In genomic region chr6:119296036-119297035, GRCh38 we compare ENCODE assay signal across 2 cellular contexts.
TF ChIP-seq lines count a peak whose summit lies in the region.

No MANE protein-coding gene starts in this region.

TF ChIP-seq in GM12878, 131 proteins besides CTCF, POLR2A, EP300 and RAD21 (continued from another document):
- no peak for TF ChIP-seq ZNF217 (IDR thresholded peaks at IDR 0.05)
- TF ChIP-seq, protein P1, sequence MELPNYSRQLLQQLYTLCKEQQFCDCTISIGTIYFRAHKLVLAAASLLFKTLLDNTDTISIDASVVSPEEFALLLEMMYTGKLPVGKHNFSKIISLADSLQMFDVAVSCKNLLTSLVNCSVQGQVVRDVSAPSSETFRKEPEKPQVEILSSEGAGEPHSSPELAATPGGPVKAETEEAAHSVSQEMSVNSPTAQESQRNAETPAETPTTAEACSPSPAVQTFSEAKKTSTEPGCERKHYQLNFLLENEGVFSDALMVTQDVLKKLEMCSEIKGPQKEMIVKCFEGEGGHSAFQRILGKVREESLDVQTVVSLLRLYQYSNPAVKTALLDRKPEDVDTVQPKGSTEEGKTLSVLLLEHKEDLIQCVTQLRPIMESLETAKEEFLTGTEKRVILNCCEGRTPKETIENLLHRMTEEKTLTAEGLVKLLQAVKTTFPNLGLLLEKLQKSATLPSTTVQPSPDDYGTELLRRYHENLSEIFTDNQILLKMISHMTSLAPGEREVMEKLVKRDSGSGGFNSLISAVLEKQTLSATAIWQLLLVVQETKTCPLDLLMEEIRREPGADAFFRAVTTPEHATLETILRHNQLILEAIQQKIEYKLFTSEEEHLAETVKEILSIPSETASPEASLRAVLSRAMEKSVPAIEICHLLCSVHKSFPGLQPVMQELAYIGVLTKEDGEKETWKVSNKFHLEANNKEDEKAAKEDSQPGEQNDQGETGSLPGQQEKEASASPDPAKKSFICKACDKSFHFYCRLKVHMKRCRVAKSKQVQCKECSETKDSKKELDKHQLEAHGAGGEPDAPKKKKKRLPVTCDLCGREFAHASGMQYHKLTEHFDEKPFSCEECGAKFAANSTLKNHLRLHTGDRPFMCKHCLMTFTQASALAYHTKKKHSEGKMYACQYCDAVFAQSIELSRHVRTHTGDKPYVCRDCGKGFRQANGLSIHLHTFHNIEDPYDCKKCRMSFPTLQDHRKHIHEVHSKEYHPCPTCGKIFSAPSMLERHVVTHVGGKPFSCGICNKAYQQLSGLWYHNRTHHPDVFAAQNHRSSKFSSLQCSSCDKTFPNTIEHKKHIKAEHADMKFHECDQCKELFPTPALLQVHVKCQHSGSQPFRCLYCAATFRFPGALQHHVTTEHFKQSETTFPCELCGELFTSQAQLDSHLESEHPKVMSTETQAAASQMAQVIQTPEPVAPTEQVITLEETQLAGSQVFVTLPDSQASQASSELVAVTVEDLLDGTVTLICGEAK (IDR thresholded peaks at IDR 0.05; ENCODE audit: borderline replicate concordance), result no peak
- TF ChIP-seq IKZF2 (IDR thresholded peaks at IDR 0.05), result no peak
- TF ChIP-seq, protein P2, sequence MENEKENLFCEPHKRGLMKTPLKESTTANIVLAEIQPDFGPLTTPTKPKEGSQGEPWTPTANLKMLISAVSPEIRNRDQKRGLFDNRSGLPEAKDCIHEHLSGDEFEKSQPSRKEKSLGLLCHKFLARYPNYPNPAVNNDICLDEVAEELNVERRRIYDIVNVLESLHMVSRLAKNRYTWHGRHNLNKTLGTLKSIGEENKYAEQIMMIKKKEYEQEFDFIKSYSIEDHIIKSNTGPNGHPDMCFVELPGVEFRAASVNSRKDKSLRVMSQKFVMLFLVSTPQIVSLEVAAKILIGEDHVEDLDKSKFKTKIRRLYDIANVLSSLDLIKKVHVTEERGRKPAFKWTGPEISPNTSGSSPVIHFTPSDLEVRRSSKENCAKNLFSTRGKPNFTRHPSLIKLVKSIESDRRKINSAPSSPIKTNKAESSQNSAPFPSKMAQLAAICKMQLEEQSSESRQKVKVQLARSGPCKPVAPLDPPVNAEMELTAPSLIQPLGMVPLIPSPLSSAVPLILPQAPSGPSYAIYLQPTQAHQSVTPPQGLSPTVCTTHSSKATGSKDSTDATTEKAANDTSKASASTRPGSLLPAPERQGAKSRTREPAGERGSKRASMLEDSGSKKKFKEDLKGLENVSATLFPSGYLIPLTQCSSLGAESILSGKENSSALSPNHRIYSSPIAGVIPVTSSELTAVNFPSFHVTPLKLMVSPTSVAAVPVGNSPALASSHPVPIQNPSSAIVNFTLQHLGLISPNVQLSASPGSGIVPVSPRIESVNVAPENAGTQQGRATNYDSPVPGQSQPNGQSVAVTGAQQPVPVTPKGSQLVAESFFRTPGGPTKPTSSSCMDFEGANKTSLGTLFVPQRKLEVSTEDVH (IDR thresholded peaks at IDR 0.05; ENCODE audit: low read depth, partially characterized antibody), result no peak
- no peak for TF ChIP-seq ATF2 (IDR thresholded peaks at IDR 0.05; ENCODE audit: low read length)
- no peak for TF ChIP-seq POLR2AphosphoS5 (IDR thresholded peaks at IDR 0.05; ENCODE audit: low read length)
- TF ChIP-seq PBX3 (IDR thresholded peaks at IDR 0.05; ENCODE audit: insufficient replicate concordance, low read depth, low read length), result no peak
- TF ChIP-seq BRCA1 (IDR thresholded peaks at IDR 0.05; ENCODE audit: low read depth, low read length), result no peak
- no peak for TF ChIP-seq POLR2AphosphoS2 (IDR thresholded peaks at IDR 0.05; ENCODE audit: low read depth, low read length)

TF ChIP-seq in SK-N-SH treated with all-trans-retinoic acid at 6 μM for 48 hours, 23 proteins besides CTCF, POLR2A, EP300 and RAD21 (continued from another document):
- TF ChIP-seq, protein P3, sequence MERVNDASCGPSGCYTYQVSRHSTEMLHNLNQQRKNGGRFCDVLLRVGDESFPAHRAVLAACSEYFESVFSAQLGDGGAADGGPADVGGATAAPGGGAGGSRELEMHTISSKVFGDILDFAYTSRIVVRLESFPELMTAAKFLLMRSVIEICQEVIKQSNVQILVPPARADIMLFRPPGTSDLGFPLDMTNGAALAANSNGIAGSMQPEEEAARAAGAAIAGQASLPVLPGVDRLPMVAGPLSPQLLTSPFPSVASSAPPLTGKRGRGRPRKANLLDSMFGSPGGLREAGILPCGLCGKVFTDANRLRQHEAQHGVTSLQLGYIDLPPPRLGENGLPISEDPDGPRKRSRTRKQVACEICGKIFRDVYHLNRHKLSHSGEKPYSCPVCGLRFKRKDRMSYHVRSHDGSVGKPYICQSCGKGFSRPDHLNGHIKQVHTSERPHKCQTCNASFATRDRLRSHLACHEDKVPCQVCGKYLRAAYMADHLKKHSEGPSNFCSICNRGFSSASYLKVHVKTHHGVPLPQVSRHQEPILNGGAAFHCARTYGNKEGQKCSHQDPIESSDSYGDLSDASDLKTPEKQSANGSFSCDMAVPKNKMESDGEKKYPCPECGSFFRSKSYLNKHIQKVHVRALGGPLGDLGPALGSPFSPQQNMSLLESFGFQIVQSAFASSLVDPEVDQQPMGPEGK (CRISPR knock-in tag; IDR thresholded peaks at IDR 0.05; ENCODE audit: borderline replicate concordance), result no peak
- TF ChIP-seq PPARA (CRISPR knock-in tag; IDR thresholded peaks at IDR 0.05; ENCODE audit: borderline replicate concordance), result no peak
- no peak for TF ChIP-seq CSRNP3 (CRISPR knock-in tag; IDR thresholded peaks at IDR 0.05)
- TF ChIP-seq TOX (CRISPR knock-in tag; IDR thresholded peaks at IDR 0.05; ENCODE audit: borderline replicate concordance), result no peak
- TF ChIP-seq ZC3H10 (CRISPR knock-in tag; IDR thresholded peaks at IDR 0.05), result no peak
- TF ChIP-seq OSR1 (CRISPR knock-in tag; IDR thresholded peaks at IDR 0.05), result no peak
